Comparison of ENCODE assay signal across 11 cellular contexts in genomic region chr6:14710421-14710820, GRCh38.
DNase-seq lines count a peak whose midpoint lies in the region; ATAC-seq, FAIRE-seq and TF ChIP-seq lines count a peak whose summit lies in the region.
"Had no signal": no experiment of that assay in that cellular context is flagged by ENCODE, and none has a peak within 500 bp of the region (broad histone marks: within the 10 kb centered on the region; RNA-seq: fewer than 3 reads in every experiment).

No MANE protein-coding gene starts in this region.

- CTCF ChIA-PET in activated CD8-positive, alpha-beta T cell treated with anti-CD3 and anti-CD28 coated beads for 36 hours (lab: Charles Lee), result interaction anchor here (0.6 to 2.3 kb wide), 8 partner anchors 9 to 493 kb away, joined by 3 to 12 read pairs (median 8); no protein-coding TSS in a partner anchor
- CTCF ChIA-PET in activated CD8-positive, alpha-beta T cell treated with anti-CD3 and anti-CD28 coated beads, Interleukin-2, amount 10 ng/mL, durations not matched to agents 7 days and 5 days (lab: Charles Lee), result interaction anchor here (0.6 to 2.9 kb wide), 17 partner anchors 8 to 499 kb away, joined by 3 to 19 read pairs (median 4); no protein-coding TSS in a partner anchor

- H3K9me3 Mint-ChIP-seq in activated CD8-positive, alpha-beta T cell treated with anti-CD3 and anti-CD28 coated beads for 36 hours, result peaks cover 5% of the 10 kb centered on the region
- no peaks in the 10 kb centered on the region for H3K9me3 Mint-ChIP-seq in activated CD8-positive, alpha-beta T cell treated with anti-CD3 and anti-CD28 coated beads, Interleukin-2, amount 10 ng/mL, durations not matched to agents 7 days and 5 days (ENCODE audit: insufficient read depth)
- no peaks in the 10 kb centered on the region for H3K9me3 Mint-ChIP-seq in astrocyte (ENCODE audit: unreplicated experiment)

- H3K27ac ChIP-seq in HL-60 (replicated peaks), result peak overlapping the region; percentile 39
- peak overlapping the region; percentile 93 for H3K27ac ChIP-seq in astrocyte (ENCODE audit: low read depth, low read length)
- peak overlapping the region; percentile 93 for H3K27ac ChIP-seq in neutrophil
- peak overlapping the region in 1 of 4 donors; percentile 58 for H3K27ac ChIP-seq in upper lobe of left lung
- H3K27ac ChIP-seq: adrenal gland had no signal

- TF ChIP-seq CTCF in activated CD8-positive, alpha-beta T cell treated with anti-CD3 and anti-CD28 coated beads for 36 hours (IDR thresholded peaks at IDR 0.05), result no peak
- no peak for TF ChIP-seq CTCF in HL-60 (IDR thresholded peaks at IDR 0.05; ENCODE audit: insufficient read depth, low read length)
- TF ChIP-seq CTCF in astrocyte (IDR thresholded peaks at IDR 0.05; ENCODE audit: insufficient read depth, low read depth, low read length), result no peak
- TF ChIP-seq CTCF in neutrophil (IDR thresholded peaks at IDR 0.05), result no peak
- TF ChIP-seq CTCF in upper lobe of left lung (IDR thresholded peaks at IDR 0.05), result no peak

- no peak for TF ChIP-seq POLR2A in upper lobe of left lung (IDR thresholded peaks at IDR 0.05)

- WGBS in upper lobe of left lung, 2 donors, result 93 to 96% methylated on average over 5 of the region's 5 CpGs

- no peak for TF ChIP-seq EP300 in upper lobe of left lung (IDR thresholded peaks at IDR 0.05)

- no peak overlapping the region for H3K4me3 ChIP-seq in HL-60 (replicated peaks; ENCODE audit: insufficient read depth, low read length)
- H3K4me3 ChIP-seq in astrocyte (ENCODE audit: insufficient read depth, low read depth, low read length), result no peak overlapping the region
- no peak overlapping the region for H3K4me3 ChIP-seq in neutrophil (ENCODE audit: low read depth in 1 of 2, low read length in 1 of 2)
- no peak overlapping the region for H3K4me3 ChIP-seq in upper lobe of left lung
- H3K4me3 ChIP-seq: adrenal gland had no signal

- no peaks in the 10 kb centered on the region for H3K27me3 Mint-ChIP-seq in activated CD8-positive, alpha-beta T cell treated with anti-CD3 and anti-CD28 coated beads for 36 hours
- H3K27me3 Mint-ChIP-seq in activated CD8-positive, alpha-beta T cell treated with anti-CD3 and anti-CD28 coated beads, Interleukin-2, amount 10 ng/mL, durations not matched to agents 7 days and 5 days (ENCODE audit: low read depth), result no peaks in the 10 kb centered on the region
- peaks cover 4% of the 10 kb centered on the region for H3K27me3 Mint-ChIP-seq in astrocyte (ENCODE audit: low read depth, unreplicated experiment)

- intact Hi-C loops in activated CD8-positive, alpha-beta T cell treated with anti-CD3 and anti-CD28 coated beads for 36 hours (cut with micrococcal nuclease), result no loop called here

- H3K9me3 ChIP-seq in astrocyte (ENCODE audit: insufficient read depth, low read depth, low read length) (no peaks in the 10 kb centered on the region), neutrophil (no peaks in the 10 kb centered on the region), upper lobe of left lung (no peaks in the 10 kb centered on the region)
- H3K9me3 ChIP-seq: adrenal gland had no signal

- no peak for DNase-seq in activated CD8-positive, alpha-beta T cell treated with anti-CD3 and anti-CD28 coated beads for 36 hours
- DNase-seq in activated CD8-positive, alpha-beta T cell treated with anti-CD3 and anti-CD28 coated beads, Interleukin-2, amount 10 ng/mL, durations not matched to agents 7 days and 5 days, result no peak
- no peak for DNase-seq in HL-60 (ENCODE audit: low read depth in 1 of 2, low spot score in 1 of 2)
- DNase-seq in astrocyte (ENCODE audit: low read depth), result no peak
- no peak for DNase-seq in upper lobe of left lung
- no peak for DNase-seq in NCI-H2171 treated with DMSO at 0.1 percent for 48 hours (lab: John Stamatoyannopoulos, UW)
- no peak for DNase-seq in H4 (ENCODE audit: low spot score)
- DNase-seq: dermis blood vessel endothelial cell had no signal

- POLR2A ChIA-PET in activated CD8-positive, alpha-beta T cell treated with anti-CD3 and anti-CD28 coated beads for 36 hours (lab: Charles Lee), result interaction anchor here (1.2 to 1.4 kb wide), 2 partner anchors 11 to 167 kb away, joined by 3 read pairs; no protein-coding TSS in a partner anchor
- POLR2A ChIA-PET in activated CD8-positive, alpha-beta T cell treated with anti-CD3 and anti-CD28 coated beads, Interleukin-2, amount 10 ng/mL, durations not matched to agents 7 days and 5 days (lab: Charles Lee), result no interaction called here

- no peaks in the 10 kb centered on the region for H4K20me1 ChIP-seq in astrocyte (ENCODE audit: insufficient read depth, low read length)

- no peak overlapping the region for H3K4me2 ChIP-seq in astrocyte (ENCODE audit: low read length)

- peak overlapping the region; percentile 43 for H3K27ac Mint-ChIP-seq in activated CD8-positive, alpha-beta T cell treated with anti-CD3 and anti-CD28 coated beads for 36 hours
- no peak overlapping the region for H3K27ac Mint-ChIP-seq in activated CD8-positive, alpha-beta T cell treated with anti-CD3 and anti-CD28 coated beads, Interleukin-2, amount 10 ng/mL, durations not matched to agents 7 days and 5 days
- no peak overlapping the region for H3K27ac Mint-ChIP-seq in astrocyte (ENCODE audit: unreplicated experiment)

- H3K4me1 Mint-ChIP-seq in activated CD8-positive, alpha-beta T cell treated with anti-CD3 and anti-CD28 coated beads for 36 hours (ENCODE audit: low read depth), result peaks cover 26% of the 10 kb centered on the region
- H3K4me1 Mint-ChIP-seq in activated CD8-positive, alpha-beta T cell treated with anti-CD3 and anti-CD28 coated beads, Interleukin-2, amount 10 ng/mL, durations not matched to agents 7 days and 5 days (ENCODE audit: low read depth), result peaks cover 16% of the 10 kb centered on the region
- H3K4me1 Mint-ChIP-seq in astrocyte (ENCODE audit: low read depth, unreplicated experiment), result peaks cover 48% of the 10 kb centered on the region

- H3K4me1 ChIP-seq in astrocyte (ENCODE audit: insufficient read depth, low read length), result peaks cover 53% of the 10 kb centered on the region
- peaks cover 37 to 44% of the 10 kb centered on the region in 2 experiments for H3K4me1 ChIP-seq in neutrophil (ENCODE audit: control insufficient read depth in 1 of 2, insufficient read depth in 1 of 2, low read depth in 1 of 2, low read length in 1 of 2)
- H3K4me1 ChIP-seq in upper lobe of left lung, result peaks cover 0 to 3% (median 0%) of the 10 kb centered on the region in 4 donors
- H3K4me1 ChIP-seq: adrenal gland had no signal

- no peak overlapping the region for H3K4me3 Mint-ChIP-seq in activated CD8-positive, alpha-beta T cell treated with anti-CD3 and anti-CD28 coated beads for 36 hours
- no peak overlapping the region for H3K4me3 Mint-ChIP-seq in activated CD8-positive, alpha-beta T cell treated with anti-CD3 and anti-CD28 coated beads, Interleukin-2, amount 10 ng/mL, durations not matched to agents 7 days and 5 days
- no peak overlapping the region for H3K4me3 Mint-ChIP-seq in astrocyte (ENCODE audit: unreplicated experiment)
- H3K4me3 Mint-ChIP-seq: CD4-positive, alpha-beta memory T cell had no signal

- H2AFZ ChIP-seq in astrocyte (ENCODE audit: low read depth, low read length), result no peak overlapping the region

- ATAC-seq in activated CD8-positive, alpha-beta T cell treated with anti-CD3 and anti-CD28 coated beads for 36 hours, result no peak
- ATAC-seq in activated CD8-positive, alpha-beta T cell treated with anti-CD3 and anti-CD28 coated beads, Interleukin-2, amount 10 ng/mL, durations not matched to agents 7 days and 5 days, result no peak
- no peak for ATAC-seq in upper lobe of left lung (ENCODE audit: low FRiP score in 2 of 2)

- no peak for FAIRE-seq in astrocyte (lab: Jason Lieb, UNC)

- H3K36me3 Mint-ChIP-seq in activated CD8-positive, alpha-beta T cell treated with anti-CD3 and anti-CD28 coated beads for 36 hours (ENCODE audit: low read depth), result no peaks in the 10 kb centered on the region
- H3K36me3 Mint-ChIP-seq in activated CD8-positive, alpha-beta T cell treated with anti-CD3 and anti-CD28 coated beads, Interleukin-2, amount 10 ng/mL, durations not matched to agents 7 days and 5 days (ENCODE audit: low read depth), result no peaks in the 10 kb centered on the region
- no peaks in the 10 kb centered on the region for H3K36me3 Mint-ChIP-seq in astrocyte (ENCODE audit: low read depth, unreplicated experiment)
- H3K36me3 Mint-ChIP-seq: CD4-positive, alpha-beta memory T cell had no signal

- H3K9ac ChIP-seq in astrocyte (ENCODE audit: low read length), result peak overlapping the region; percentile 50

- H3K36me3 ChIP-seq in astrocyte (ENCODE audit: insufficient read depth, low read length), result no peaks in the 10 kb centered on the region
- H3K36me3 ChIP-seq in neutrophil, result no peaks in the 10 kb centered on the region
- no peaks in the 10 kb centered on the region for H3K36me3 ChIP-seq in upper lobe of left lung
- H3K36me3 ChIP-seq: adrenal gland had no signal

- no peaks in the 10 kb centered on the region for H3K27me3 ChIP-seq in HL-60 (ENCODE audit: insufficient read depth, poor library complexity, severe bottlenecking)
- no peaks in the 10 kb centered on the region for H3K27me3 ChIP-seq in astrocyte (ENCODE audit: insufficient read depth, low read length)
- no peaks in the 10 kb centered on the region for H3K27me3 ChIP-seq in neutrophil
- H3K27me3 ChIP-seq in upper lobe of left lung, result no peaks in the 10 kb centered on the region
- H3K27me3 ChIP-seq: adrenal gland had no signal

- no peaks in the 10 kb centered on the region for H3K79me2 ChIP-seq in astrocyte (ENCODE audit: insufficient read depth, low read length)
